In the genomic region with DNA sequence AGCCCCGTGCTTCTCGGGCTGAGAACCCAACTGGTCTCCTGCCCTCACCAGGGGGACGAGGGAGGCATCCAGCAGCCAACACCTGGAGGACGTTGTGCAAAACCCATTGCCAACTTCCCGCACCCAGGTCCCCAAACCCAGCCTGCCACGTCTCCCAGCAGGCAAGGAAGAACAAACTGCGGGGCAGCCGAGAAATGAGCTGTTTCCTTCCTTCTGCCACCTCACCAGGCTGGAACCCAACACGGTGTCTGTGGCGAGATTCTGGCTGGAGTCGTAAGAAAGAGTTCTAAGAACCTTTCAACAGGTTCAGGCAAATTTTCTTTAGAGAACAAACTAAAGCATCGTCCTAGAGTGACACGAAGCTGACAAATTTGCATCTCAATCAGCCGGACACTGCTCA, we compare ENCODE assay signal across 14 cellular contexts. TPM values are rescaled to one million over a fixed set of nuclear protein-coding genes. Genes with fewer than 3 reads are reported as not detected.
DNase-seq lines count a peak whose midpoint lies in the region; ATAC-seq, FAIRE-seq and TF ChIP-seq lines count a peak whose summit lies in the region.
"Had no signal": no experiment of that assay in that cellular context is flagged by ENCODE, and none has a peak within 500 bp of the region (broad histone marks: within the 10 kb centered on the region; RNA-seq: fewer than 3 reads in every experiment).

No MANE protein-coding gene starts in this region.

- H3K36me3 ChIP-seq in tibial artery (peaks cover 0 to 10% (median 4%) of the 10 kb centered on the region in 3 donors), BE2C (no peaks in the 10 kb centered on the region)
- H3K36me3 ChIP-seq: SJSA1 had no signal

- CTCF ChIA-PET in activated B cell treated with CpG ODN at 0.5 μM for 24 hours (lab: Charles Lee): interaction anchor here (1.6 to 3.6 kb wide), 3 partner anchors 44 to 51 kb away, joined by 3 to 24 read pairs (median 8); no protein-coding TSS in a partner anchor

- no peak overlapping the region for H3K27ac ChIP-seq in tibial artery
- H3K27ac ChIP-seq: RWPE1, SJSA1 had no signal

- peak; percentile 66 for FAIRE-seq in GM12891 (lab: Jason Lieb, UNC)

- H3K4me1 Mint-ChIP-seq in activated B cell treated with CpG ODN at 0.5 μM for 24 hours (peaks cover 38% of the 10 kb centered on the region), memory B cell (peaks cover 31% of the 10 kb centered on the region)
- peaks cover 35% of the 10 kb centered on the region for H3K4me1 Mint-ChIP-seq in stimulated activated memory B cell treated with anti-CD40 and anti-IgM and Interleukin-4, amounts not matched to agents 10 μg/mL and 1 μg/mL and 100 μg/mL, for 72 hours

- H3K4me3 Mint-ChIP-seq in activated B cell treated with CpG ODN at 0.5 μM for 24 hours (peak overlapping the region; percentile 99), memory B cell (peak overlapping the region; percentile 8)
- peak overlapping the region; percentile 89 for H3K4me3 Mint-ChIP-seq in stimulated activated memory B cell treated with anti-CD40 and anti-IgM and Interleukin-4, amounts not matched to agents 10 μg/mL and 1 μg/mL and 100 μg/mL, for 72 hours

- POLR2A ChIA-PET in activated B cell treated with CpG ODN at 0.5 μM for 24 hours (lab: Charles Lee): interaction anchor here (0.6 to 17.6 kb wide), 8 partner anchors 14 to 169 kb away, joined by 3 to 418 read pairs (median 25); a partner anchor contains a TSS

- ATAC-seq in activated B cell treated with CpG ODN at 0.5 μM for 24 hours (ENCODE audit: low read depth) (no peak), memory B cell (ENCODE audit: low read depth) (no peak)
- ATAC-seq in stimulated activated memory B cell treated with anti-CD40 and anti-IgM and Interleukin-4, amounts not matched to agents 10 μg/mL and 1 μg/mL and 100 μg/mL, for 72 hours: no peak
- ATAC-seq: HCT116 had no signal

- no peak for TF ChIP-seq CTCF in activated B cell treated with CpG ODN at 0.5 μM for 24 hours (IDR thresholded peaks at IDR 0.05)
- no peak for TF ChIP-seq CTCF in tibial artery (IDR thresholded peaks at IDR 0.05)
- TF ChIP-seq CTCF in BE2C (IDR thresholded peaks at IDR 0.05; ENCODE audit: low read depth, low read length): no peak

- H3K27me3 ChIP-seq in tibial artery (no peaks in the 10 kb centered on the region), BE2C (no peaks in the 10 kb centered on the region)
- H3K27me3 ChIP-seq: SJSA1 had no signal

- H3K36me3 Mint-ChIP-seq in activated B cell treated with CpG ODN at 0.5 μM for 24 hours (ENCODE audit: low read depth) (peaks cover 64% of the 10 kb centered on the region), memory B cell (peaks cover 11% of the 10 kb centered on the region)
- peaks cover 56% of the 10 kb centered on the region for H3K36me3 Mint-ChIP-seq in stimulated activated memory B cell treated with anti-CD40 and anti-IgM and Interleukin-4, amounts not matched to agents 10 μg/mL and 1 μg/mL and 100 μg/mL, for 72 hours

- H3K27me3 Mint-ChIP-seq in activated B cell treated with CpG ODN at 0.5 μM for 24 hours: no peaks in the 10 kb centered on the region
- H3K27me3 Mint-ChIP-seq in memory B cell: no peaks in the 10 kb centered on the region
- no peaks in the 10 kb centered on the region for H3K27me3 Mint-ChIP-seq in stimulated activated memory B cell treated with anti-CD40 and anti-IgM and Interleukin-4, amounts not matched to agents 10 μg/mL and 1 μg/mL and 100 μg/mL, for 72 hours

- H3K27ac Mint-ChIP-seq in activated B cell treated with CpG ODN at 0.5 μM for 24 hours (no peak overlapping the region), memory B cell (no peak overlapping the region)
- H3K27ac Mint-ChIP-seq in stimulated activated memory B cell treated with anti-CD40 and anti-IgM and Interleukin-4, amounts not matched to agents 10 μg/mL and 1 μg/mL and 100 μg/mL, for 72 hours: peak overlapping the region; percentile 98

- H3K9me3 Mint-ChIP-seq in activated B cell treated with CpG ODN at 0.5 μM for 24 hours (no peaks in the 10 kb centered on the region), memory B cell (no peaks in the 10 kb centered on the region)
- H3K9me3 Mint-ChIP-seq in stimulated activated memory B cell treated with anti-CD40 and anti-IgM and Interleukin-4, amounts not matched to agents 10 μg/mL and 1 μg/mL and 100 μg/mL, for 72 hours: no peaks in the 10 kb centered on the region

- no peak for TF ChIP-seq POLR2A in GM12891 (IDR thresholded peaks at IDR 0.05; ENCODE audit: low read depth, low read length)

- H3K4me3 ChIP-seq in tibial artery (no peak overlapping the region), BE2C (ENCODE audit: low read depth, low read length) (no peak overlapping the region)
- H3K4me3 ChIP-seq: SJSA1 had no signal

- DNase-seq in GM12891 (ENCODE audit: insufficient read length, low spot score): no peak
- no peak for DNase-seq in activated B cell treated with CpG ODN at 0.5 μM for 24 hours
- no peak for DNase-seq in memory B cell (ENCODE audit: low spot score in 2 of 2)
- DNase-seq in tibial artery: no peak
- no peak for DNase-seq in SKM-1 (lab: John Stamatoyannopoulos, UW; ENCODE audit: unreplicated experiment)
- no peak for DNase-seq in BE2C
- DNase-seq: DMS 273 treated with DMSO at 0.1 percent for 48 hours, IMR-90, NCI-H187, NCI-H526 treated with DMSO at 0.1 percent for 48 hours had no signal

- intact Hi-C loops in activated B cell treated with CpG ODN at 0.5 μM for 24 hours (cut with micrococcal nuclease) (loop anchor here (5.0 kb wide), 1 partner anchor 358 kb away; no protein-coding TSS in a partner anchor), tibial artery (cut with DNase I; ENCODE audit: low total_unique reads) (no loop called here)

- no peaks in the 10 kb centered on the region for H3K9me3 ChIP-seq in tibial artery
- H3K9me3 ChIP-seq in BE2C: no peaks in the 10 kb centered on the region
- H3K9me3 ChIP-seq: SJSA1 had no signal

- peaks cover 0 to 36% (median 24%) of the 10 kb centered on the region in 4 donors for H3K4me1 ChIP-seq in tibial artery
- no peaks in the 10 kb centered on the region for H3K4me1 ChIP-seq in BE2C

TF ChIP-seq in GM12891, 5 proteins besides CTCF, POLR2A, EP300 and RAD21:
- TF ChIP-seq POLR2AphosphoS5 (IDR thresholded peaks at IDR 0.05; ENCODE audit: low read depth, low read length) (no peak), SPI1 (IDR thresholded peaks at IDR 0.05; ENCODE audit: low read depth, low read length) (no peak), PAX5 (IDR thresholded peaks at IDR 0.05; ENCODE audit: insufficient read depth, low read length, severe bottlenecking) (no peak), TAF1 (IDR thresholded peaks at IDR 0.05; ENCODE audit: low read depth, low read length) (no peak), POU2F2 (IDR thresholded peaks at IDR 0.05; ENCODE audit: low read depth, low read length) (no peak)

RNA-seq across cellular contexts. Expression of a gene that starts 3.6 kb away (rescaled TPM):
- 2.8 TPM for polyA plus RNA-seq in GM12891 (2012; ENCODE audit: low read depth, missing spikeins)
- total RNA-seq in activated B cell treated with CpG ODN at 0.5 μM for 24 hours: 148 and 167 TPM in 2 replicates
- polyA plus RNA-seq in BE2C (2012; ENCODE audit: insufficient read depth, insufficient read length, low read depth): 8.0 TPM

RNA-seq across cellular contexts. Expression of a gene that starts 20.5 kb away (rescaled TPM):
- polyA plus RNA-seq in GM12891 (2012; ENCODE audit: low read depth, missing spikeins): 1.5 TPM
- 6.6 and 8.0 TPM in 2 replicates for total RNA-seq in activated B cell treated with CpG ODN at 0.5 μM for 24 hours
- 0.17 TPM for polyA plus RNA-seq in BE2C (2012; ENCODE audit: insufficient read depth, insufficient read length, low read depth)

RNA-seq across cellular contexts. Expression of a gene that starts 24.6 kb away (rescaled TPM):
- polyA plus RNA-seq in GM12891 (2012; ENCODE audit: low read depth, missing spikeins): 2.0 TPM
- 9.7 and 9.8 TPM in 2 replicates for total RNA-seq in activated B cell treated with CpG ODN at 0.5 μM for 24 hours
- polyA plus RNA-seq in BE2C (2012; ENCODE audit: insufficient read depth, insufficient read length, low read depth): 1.1 TPM

RNA-seq across cellular contexts. Expression of a gene that starts 59.6 kb away (rescaled TPM):
- 135 TPM for polyA plus RNA-seq in GM12891 (2012; ENCODE audit: low read depth, missing spikeins)
- total RNA-seq in activated B cell treated with CpG ODN at 0.5 μM for 24 hours: 401 and 442 TPM in 2 replicates
- polyA plus RNA-seq in BE2C (2012; ENCODE audit: insufficient read depth, insufficient read length, low read depth): 679 TPM

Comparison
In these comparisons a context has a peak if more than half of its experiments do, and no peak if none do; other contexts are left out.
1. H3K4me3 Mint-ChIP-seq: peak in every context shown above with its lines; median percentile 99 in activated B cell treated with CpG ODN at 0.5 μM for 24 hours; 89 in stimulated activated memory B cell treated with anti-CD40 and anti-IgM and Interleukin-4, amounts not matched to agents 10 μg/mL and 1 μg/mL and 100 μg/mL, for 72 hours; 8 in memory B cell.